Comparison of ENCODE assay signal across 9 cellular contexts in the genomic region with DNA sequence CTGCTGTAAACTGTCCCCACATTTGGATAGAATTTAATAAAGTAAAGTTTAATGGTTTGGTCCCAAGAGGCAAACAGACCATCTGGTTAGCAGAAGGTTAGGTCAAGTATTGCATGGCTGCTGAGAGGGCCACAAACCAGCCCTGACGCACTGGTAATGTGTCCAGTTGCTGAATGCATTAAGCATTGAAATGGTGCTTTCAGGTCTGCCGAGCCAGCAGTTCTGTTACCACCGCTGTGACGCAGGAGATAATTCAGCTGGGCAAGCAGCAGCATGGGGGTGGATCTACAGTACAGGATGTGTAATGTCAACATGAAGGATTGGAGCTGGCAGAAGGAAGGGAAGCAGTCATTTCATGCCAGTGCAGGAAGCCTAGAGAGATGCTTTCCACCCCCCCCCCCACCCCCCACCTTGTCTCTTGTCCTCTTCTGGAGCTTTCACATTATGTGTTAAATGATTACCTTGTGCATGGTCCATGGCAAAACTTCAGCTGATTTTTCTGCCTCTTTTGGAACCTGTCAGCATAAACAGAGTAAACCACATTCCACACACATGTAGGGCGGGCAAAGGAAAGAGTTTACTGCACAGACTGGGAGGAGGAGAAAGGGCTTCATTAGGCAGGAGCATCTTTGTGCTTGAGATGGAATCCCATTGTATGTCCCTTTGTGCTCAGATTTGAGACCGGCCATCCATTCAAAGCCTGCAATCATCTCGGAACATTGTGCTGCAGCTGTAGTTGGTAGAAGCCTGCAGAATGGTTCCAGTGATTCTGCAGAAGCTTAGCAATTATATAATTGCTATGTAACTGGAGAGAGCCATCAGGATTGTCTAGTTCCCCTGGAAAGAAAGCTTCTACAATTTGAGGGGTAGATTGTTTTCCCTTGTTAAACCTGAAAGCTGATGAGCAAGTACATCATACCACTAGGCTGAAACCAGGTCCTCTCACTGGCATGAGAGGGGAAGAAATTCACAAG. TPM values are rescaled to one million over a fixed set of nuclear protein-coding genes. Genes with fewer than 3 reads are reported as not detected.
DNase-seq lines count a peak whose midpoint lies in the region; ATAC-seq and TF ChIP-seq lines count a peak whose summit lies in the region.
"Had no signal": no experiment of that assay in that cellular context is flagged by ENCODE, and none has a peak within 500 bp of the region (broad histone marks: within the 10 kb centered on the region; RNA-seq: fewer than 3 reads in every experiment).

No MANE protein-coding gene starts in this region.

- ATAC-seq in HG03025 (IDR thresholded peaks at IDR 0.05; ENCODE audit: low FRiP score, unreplicated experiment), result no peak
- ATAC-seq: K562 had no signal

- peaks cover 95% of the 10 kb centered on the region for H4K20me1 ChIP-seq in smooth muscle cell (ENCODE audit: low read depth)

- peaks cover 20% of the 10 kb centered on the region for H3F3A ChIP-seq in smooth muscle cell (ENCODE audit: low read depth)

- H3K9ac ChIP-seq in iPS-18a (ENCODE audit: low read length) (no peak overlapping the region), smooth muscle cell (ENCODE audit: low read depth) (peak overlapping the region; percentile 6)

- 36% methylated on average over 7 of the region's 7 CpGs for whole genome bisulfite sequencing in smooth muscle cell (ENCODE audit: low lambda C conversion rate)

- peaks cover 76% of the 10 kb centered on the region for H3K4me1 ChIP-seq in iPS-18a (ENCODE audit: control insufficient read depth, low read depth, low read length)
- H3K4me1 ChIP-seq in smooth muscle cell (ENCODE audit: low read depth), result peaks cover 53% of the 10 kb centered on the region
- H3K4me1 ChIP-seq in SJCRH30, result peaks cover 23% of the 10 kb centered on the region

- in situ Hi-C loops in astrocyte of the cerebellum (cut with HindIII; ENCODE audit: low sequenced_read_pairs) (no loop called here), ACHN (cut with HindIII; ENCODE audit: low pct_ligation_motif_present, low pct_unique_long_range_greater_than_20kb, low sequenced_read_pairs) (no loop called here)

- H3K79me2 ChIP-seq in smooth muscle cell (ENCODE audit: low read depth), result peaks cover 89% of the 10 kb centered on the region

- H3K36me3 ChIP-seq in iPS-18a (ENCODE audit: control insufficient read depth, low read depth, low read length), result peaks cover 2% of the 10 kb centered on the region
- H3K36me3 ChIP-seq in smooth muscle cell (ENCODE audit: low read depth), result no peaks in the 10 kb centered on the region
- H3K36me3 ChIP-seq in SJCRH30, result no peaks in the 10 kb centered on the region

- DNase-seq in LHCN-M2 (ENCODE audit: low read depth) (peak; percentile 82), astrocyte of the cerebellum (ENCODE audit: low read depth) (peak; percentile 88), smooth muscle cell (lab: John Stamatoyannopoulos, UW; ENCODE audit: unreplicated experiment) (no peak), SJCRH30 (no peak), ACHN (no peak)
- DNase-seq in effector CD8-positive, alpha-beta T cell (lab: John Stamatoyannopoulos, UW), result no peak

- no peak for TF ChIP-seq CTCF in astrocyte of the cerebellum (IDR thresholded peaks at IDR 0.05; ENCODE audit: low read depth, low read length, missing control alignments)
- TF ChIP-seq CTCF in smooth muscle cell (IDR thresholded peaks at IDR 0.05; ENCODE audit: borderline replicate concordance, insufficient read depth, poor library complexity, severe bottlenecking), result no peak

- H3K4me3 ChIP-seq in astrocyte of the cerebellum (ENCODE audit: low read depth, low read length) (no peak overlapping the region), iPS-18a (ENCODE audit: low read length) (peak overlapping the region; percentile 49), smooth muscle cell (no peak overlapping the region), SJCRH30 (no peak overlapping the region)
- H3K4me3 ChIP-seq: K562 had no signal

- H3K27me3 ChIP-seq in iPS-18a (ENCODE audit: control insufficient read depth, insufficient read depth, low read length) (no peaks in the 10 kb centered on the region), smooth muscle cell (ENCODE audit: low read depth) (no peaks in the 10 kb centered on the region), SJCRH30 (no peaks in the 10 kb centered on the region)

- H3K9me3 ChIP-seq in iPS-18a (ENCODE audit: control insufficient read depth, low read depth, low read length) (no peaks in the 10 kb centered on the region), smooth muscle cell (replicated peaks; ENCODE audit: low read depth) (no peaks in the 10 kb centered on the region), SJCRH30 (replicated peaks) (no peaks in the 10 kb centered on the region)

- peak overlapping the region; percentile 17 for H3K27ac ChIP-seq in iPS-18a (ENCODE audit: low read length)
- H3K27ac ChIP-seq in smooth muscle cell (ENCODE audit: low read depth), result peak overlapping the region; percentile 81
- H3K27ac ChIP-seq in SJCRH30, result no peak overlapping the region

- peak overlapping the region; percentile 43 for H3K4me2 ChIP-seq in smooth muscle cell

- H2AFZ ChIP-seq in smooth muscle cell (ENCODE audit: low read depth), result no peak overlapping the region

RNA-seq across cellular contexts. Expression of gene ZNF462, which starts 16.3 kb away (rescaled TPM):
- total RNA-seq in LHCN-M2 (2014; rRNA removed), result 11.3 and 14.6 TPM in 2 replicates
- polyA plus RNA-seq in LHCN-M2 (2012), result 4.4 TPM
- total RNA-seq in smooth muscle cell, result 29.9 and 32.2 TPM in 2 replicates
- polyA plus RNA-seq in smooth muscle cell, result 9.1 and 9.3 TPM in 2 replicates
- total RNA-seq in SJCRH30 (2014; rRNA removed; shearing (Covaris generic)), result 26.8 and 27.4 TPM in 2 replicates
- polyA plus RNA-seq: K562 had no signal

Comparison
In these comparisons a context has a peak if more than half of its experiments do, and no peak if none do; other contexts are left out.
1. DNase-seq: peak in LHCN-M2 (single experiment) and astrocyte of the cerebellum (single experiment); none in smooth muscle cell (single experiment), SJCRH30 (0 of 2), effector CD8-positive, alpha-beta T cell (single experiment) and ACHN (single experiment).